8 cellular contexts compared by ENCODE assay signal in the genomic region with DNA sequence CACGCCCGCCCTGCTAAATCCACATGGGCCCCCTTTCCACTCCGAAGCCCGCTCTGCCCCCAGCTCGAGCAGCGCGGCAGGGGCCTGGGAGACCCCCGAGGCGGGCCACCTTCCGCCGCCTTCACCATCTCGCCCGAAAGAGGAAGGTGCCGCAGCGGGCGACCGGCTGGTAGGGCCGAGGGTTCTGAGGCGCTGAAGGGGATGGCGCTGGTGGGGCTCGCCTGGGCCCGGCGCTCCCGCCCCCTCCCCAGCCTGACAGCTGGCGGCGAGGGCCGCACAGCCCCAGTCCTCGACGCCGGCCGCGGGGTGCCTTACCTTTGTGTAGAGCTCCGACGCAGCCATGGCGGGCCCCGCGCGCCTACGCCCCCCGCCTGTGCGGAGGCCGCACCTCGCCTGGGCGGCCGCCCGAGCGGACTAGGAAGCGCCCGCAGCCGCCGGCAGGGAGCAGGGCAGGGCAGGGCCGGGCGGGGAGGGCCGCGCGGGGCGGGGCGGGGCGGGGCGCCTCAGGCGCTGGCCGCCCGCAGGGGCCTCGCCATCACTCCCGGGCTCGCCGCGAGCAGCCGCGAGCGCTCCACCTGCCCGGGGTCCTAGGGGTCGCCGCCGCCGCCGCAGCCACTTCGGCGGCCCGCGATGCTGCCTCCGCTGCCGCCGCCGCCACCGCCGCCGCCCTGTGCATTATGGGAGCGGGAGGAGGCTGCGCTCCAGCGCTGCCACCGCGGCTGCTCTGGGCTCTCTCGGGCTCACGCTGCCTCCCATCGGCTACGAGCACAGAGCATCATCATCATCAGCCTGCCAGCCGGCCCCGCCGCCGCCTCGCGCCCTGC. TPM values are rescaled to one million over a fixed set of nuclear protein-coding genes. Genes with fewer than 3 reads are reported as not detected.
A peak's percentile ranks its signal among the peaks of the same experiment; 100 is the strongest.
DNase-seq lines count a peak whose midpoint lies in the region; ATAC-seq and TF ChIP-seq lines count a peak whose summit lies in the region.

A gene (minus strand): TSS at position 416 of the 824 bp plus-strand sequence. CDS start 74 bp downstream, at position 342.

- no peaks in the 10 kb centered on the region for H3K36me3 Mint-ChIP-seq in brain

- peaks cover 31% of the 10 kb centered on the region for H3K27me3 Mint-ChIP-seq in brain

- peaks cover 39% of the 10 kb centered on the region for H3K4me1 Mint-ChIP-seq in brain

- no peaks in the 10 kb centered on the region for H3K9me3 Mint-ChIP-seq in brain

- no peaks in the 10 kb centered on the region for H3K9me3 ChIP-seq in iPS-18c (ENCODE audit: control insufficient read depth, insufficient read depth, low read length)

- peak within 1 kb of the TSS; percentile 96 to 99 (median 99) for H3K4me3 Mint-ChIP-seq in brain

- ATAC-seq in HG02588 (IDR thresholded peaks at IDR 0.05; ENCODE audit: unreplicated experiment) = peak; percentile 83

- DNase-seq in DMS 273 (lab: John Stamatoyannopoulos, UW; ENCODE audit: unreplicated experiment) = peak; percentile 80
- no peak for DNase-seq in DMS 273 treated with DMSO at 0.1 percent for 48 hours (lab: John Stamatoyannopoulos, UW)
- DNase-seq in NCI-H1048 (lab: John Stamatoyannopoulos, UW) = peak; percentile 11
- DNase-seq in UCSD-AML1 (lab: John Stamatoyannopoulos, UW; ENCODE audit: unreplicated experiment) = peak; percentile 79

- peak within 1 kb of the TSS; percentile 78 for H3K4me3 ChIP-seq in iPS-18c (ENCODE audit: insufficient read depth, low read depth, low read length)
- peak within 1 kb of the TSS; percentile 62 to 94 (median 86) for H3K4me3 ChIP-seq in skin epidermis

- peak within 1 kb of the TSS; percentile 74 to 96 (median 89) for H3K27ac ChIP-seq in skin epidermis

- peak in 1 of 2 experiments; percentile 17 for TF ChIP-seq CTCF in brain (conservative IDR thresholded peaks at IDR 0.05)

- H3K27ac Mint-ChIP-seq in brain = peak within 1 kb of the TSS; percentile 95 to 99 (median 98)

RNA-seq across cellular contexts. Expression of the gene that starts here (rescaled TPM):
- 6.3 TPM for polyA plus RNA-seq in brain (ENCODE audit: insufficient read depth, low read depth, low replicate concordance)
